ENCODE assay signal across 8 cellular contexts in genomic region chr7:92833766-92834605, GRCh38. TPM values are rescaled to one million over a fixed set of nuclear protein-coding genes. Genes with fewer than 3 reads are reported as not detected.
A peak's percentile ranks its signal among the peaks of the same experiment; 100 is the strongest.
DNase-seq lines count a peak whose midpoint lies in the region; TF ChIP-seq lines count a peak whose summit lies in the region.

No MANE protein-coding gene starts in this region.

- H3K27ac Mint-ChIP-seq in immature natural killer cell, result peak overlapping the region; percentile 78 to 93 (median 86)

- H3K9me3 ChIP-seq in breast epithelium, result no peaks in the 10 kb centered on the region

- no peaks in the 10 kb centered on the region for H3K36me3 ChIP-seq in H7 (replicated peaks; ENCODE audit: control insufficient read depth, insufficient read depth, low read length)
- H3K36me3 ChIP-seq in breast epithelium, result no peaks in the 10 kb centered on the region

- peaks cover 45 to 57% of the 10 kb centered on the region in 2 donors for H3K4me1 Mint-ChIP-seq in immature natural killer cell

- H3K9me3 Mint-ChIP-seq in immature natural killer cell, result peaks cover 0 to 2% (median 0%) of the 10 kb centered on the region in 6 donors

- peak; percentile 55 for DNase-seq in NCI-H1092 treated with DMSO at 0.1 percent for 48 hours (lab: John Stamatoyannopoulos, UW)
- no peak for DNase-seq in NCI-H1092 (lab: John Stamatoyannopoulos, UW)
- DNase-seq in H7, result peak; percentile 77
- peak; percentile 82 for DNase-seq in M059J (ENCODE audit: low read depth)
- peak; percentile 47 to 71 for DNase-seq in breast epithelium (ENCODE audit: low spot score in 2 of 2)
- DNase-seq in immature natural killer cell, result peak; percentile 61 to 62 (median 62)
- peak; percentile 82 for DNase-seq in stimulated activated CD4-positive, alpha-beta T cell treated with anti-CD3 and anti-CD28 coated beads, Interleukin-12 subunit alpha, Interleukin-12 subunit beta, amount 100 ng/mL, for 4 hours

- H3K27ac ChIP-seq in VCaP, result peak overlapping the region; percentile 52
- H3K27ac ChIP-seq in breast epithelium, result peak overlapping the region; percentile 81 to 88

- H3K4me1 ChIP-seq in breast epithelium, result no peaks in the 10 kb centered on the region

- TF ChIP-seq POLR2A in breast epithelium (IDR thresholded peaks at IDR 0.05), result no peak

- H3K36me3 Mint-ChIP-seq in immature natural killer cell, result no peaks in the 10 kb centered on the region

- H3K27me3 Mint-ChIP-seq in immature natural killer cell (ENCODE audit: low read depth in 3 of 3), result peaks cover 5 to 20% (median 15%) of the 10 kb centered on the region in 3 donors

- H3K4me3 ChIP-seq in H7 (ENCODE audit: insufficient read depth, low read depth, low read length) (peak overlapping the region; percentile 86), breast epithelium (peak overlapping the region; percentile 81 to 85 (median 83))

- H3K27me3 ChIP-seq in H7 (ENCODE audit: control insufficient read depth, insufficient read depth, low read length), result peaks cover 24% of the 10 kb centered on the region; the same call in 1 of the 2 replicates
- no peaks in the 10 kb centered on the region for H3K27me3 ChIP-seq in breast epithelium

- TF ChIP-seq CTCF in VCaP (conservative IDR thresholded peaks at IDR 0.05), result no peak
- TF ChIP-seq CTCF in breast epithelium (IDR thresholded peaks at IDR 0.05), result peak in 1 of 3 donors; percentile 9

- H3K4me3 Mint-ChIP-seq in immature natural killer cell, result peak overlapping the region; percentile 92 to 98 (median 93)

- intact Hi-C loops in breast epithelium (cut with DNase I; ENCODE audit: low total_unique reads), result loop anchor here (10.0 kb wide), 2 partner anchors 139 to 199 kb away; no protein-coding TSS in a partner anchor

RNA-seq across cellular contexts. Expression of gene CDK6, which starts 2.4 kb away (rescaled TPM):
- total RNA-seq in H7 (2014; rRNA removed; shearing (Covaris generic)), result 32.1 and 48.6 TPM in 2 replicates
- 25.8 and 43.3 TPM in 2 replicates for total RNA-seq in M059J (2014; rRNA removed; shearing (Covaris generic))
- total RNA-seq in breast epithelium, result 10 to 100 TPM; 12.8 to 26.2 (median 23.6) TPM
- 10 to 100 TPM; 11.1 to 21.2 (median 15.8) TPM for polyA plus RNA-seq in immature natural killer cell
